Comparison of ENCODE assay signal across 1 cellular context in genomic region chr4:37299468-37299867, GRCh38.
TF ChIP-seq lines count a peak whose summit lies in the region.

No MANE protein-coding gene starts in this region.

TF ChIP-seq in GM23338, 12 proteins besides CTCF, POLR2A, EP300 and RAD21 (continued from another document):
- TF ChIP-seq ZNF462 (CRISPR knock-in tag; IDR thresholded peaks at IDR 0.05) = no peak
- no peak for TF ChIP-seq ZNF331 (CRISPR knock-in tag; IDR thresholded peaks at IDR 0.05; ENCODE audit: low read depth)
- no peak for TF ChIP-seq EZH2 (IDR thresholded peaks at IDR 0.05; ENCODE audit: low read depth, unreplicated experiment)
